ENCODE assay signal across 9 cellular contexts in genomic region chr12:64695550-64695949, GRCh38.
DNase-seq lines count a peak whose midpoint lies in the region; ATAC-seq and TF ChIP-seq lines count a peak whose summit lies in the region.
"Had no signal": no experiment of that assay in that cellular context is flagged by ENCODE, and none has a peak within 500 bp of the region (broad histone marks: within the 10 kb centered on the region; RNA-seq: fewer than 3 reads in every experiment).

No MANE protein-coding gene starts in this region.

- H4K8ac ChIP-seq in IMR-90 (ENCODE audit: low read depth in 2 of 2, low read length in 2 of 2), result no peak overlapping the region

- H2AK5ac ChIP-seq in IMR-90 (ENCODE audit: low read depth, low read length), result no peak overlapping the region; the same call in 1 of the 2 replicates

- POLR2A ChIA-PET in IMR-90 (lab: Charles Lee; ENCODE audit: unreplicated experiment), result interaction anchor here (0.7 kb wide), 1 partner anchor 85 kb away, joined by 5 read pairs; no protein-coding TSS in a partner anchor

- H2AFZ ChIP-seq in IMR-90 (replicated peaks; ENCODE audit: low read length, poor library complexity), result no peak overlapping the region
- H2AFZ ChIP-seq: parathyroid adenoma had no signal

- no peak overlapping the region for H2BK120ac ChIP-seq in IMR-90 (ENCODE audit: low read depth, low read length)

- in situ Hi-C loops in IMR-90 (cut with MboI; ENCODE audit: low sequenced_read_pairs), result no loop called here

- H3K27me3 Mint-ChIP-seq in CD4-positive, CD25-positive, alpha-beta regulatory T cell, result no peaks in the 10 kb centered on the region

- H3K4me3 ChIP-seq in CD4-positive, CD25-positive, alpha-beta regulatory T cell (ENCODE audit: low read depth, low read length), result no peak overlapping the region
- no peak overlapping the region for H3K4me3 ChIP-seq in IMR-90 (ENCODE audit: insufficient read depth, low read depth, low read length)
- no peak overlapping the region for H3K4me3 ChIP-seq in effector memory CD4-positive, alpha-beta T cell (ENCODE audit: insufficient read depth, low read depth, low read length, poor library complexity, severe bottlenecking)
- no peak overlapping the region for H3K4me3 ChIP-seq in rectal smooth muscle tissue (ENCODE audit: low read length)

- no peak overlapping the region for H2BK5ac ChIP-seq in IMR-90 (ENCODE audit: low read depth, low read length, poor library complexity, severe bottlenecking)

- no peak overlapping the region for H3K4me2 ChIP-seq in IMR-90 (ENCODE audit: low read depth, low read length)

- CTCF ChIA-PET in IMR-90 (lab: Yijun Ruan, JAX), result interaction anchor here (0.7 to 4.4 kb wide), 2 partner anchors 147 to 151 kb away, joined by 4 to 27 read pairs; no protein-coding TSS in a partner anchor

- H3K4ac ChIP-seq in IMR-90 (ENCODE audit: low read depth, low read length), result no peak overlapping the region

- no peak for ATAC-seq in CD4-positive, CD25-positive, alpha-beta regulatory T cell (ENCODE audit: low read depth in 2 of 2)
- ATAC-seq in IMR-90 (ENCODE audit: low read depth) (no peak), GM21786 (IDR thresholded peaks at IDR 0.05; ENCODE audit: unreplicated experiment) (no peak)

- no peak overlapping the region for H2BK20ac ChIP-seq in IMR-90 (ENCODE audit: low read depth, low read length)

- WGBS in IMR-90 (ENCODE audit: extremely low coverage in 2 of 2, insufficient read length in 1 of 2), 2 experiments, result no CpG with 5 or more reads among the region's 5 CpGs

- intact Hi-C loops in IMR-90 (cut with micrococcal nuclease), result no loop called here

- TSS peak; percentile 81 for BruUV-seq in IMR-90 (replicated peaks; lab: Mats Ljungman, UMichigan)

- H3K27ac Mint-ChIP-seq in CD4-positive, CD25-positive, alpha-beta regulatory T cell, result peak overlapping the region; percentile 76 to 99 (median 81)

- peaks cover 72% of the 10 kb centered on the region for H3K4me1 ChIP-seq in CD4-positive, CD25-positive, alpha-beta regulatory T cell (ENCODE audit: control insufficient read depth, insufficient read depth, low read length, poor library complexity, severe bottlenecking)
- H3K4me1 ChIP-seq in IMR-90 (ENCODE audit: control insufficient read depth, insufficient read depth, low read length), result peaks cover 4% of the 10 kb centered on the region
- peaks cover 49% of the 10 kb centered on the region for H3K4me1 ChIP-seq in effector memory CD4-positive, alpha-beta T cell (ENCODE audit: control insufficient read depth, insufficient read depth, low read length, poor library complexity, severe bottlenecking)
- peaks cover 28% of the 10 kb centered on the region for H3K4me1 ChIP-seq in rectal smooth muscle tissue (ENCODE audit: control insufficient read depth, insufficient read depth, low read length)
- H3K4me1 ChIP-seq: parathyroid adenoma had no signal

- H4K20me1 ChIP-seq in IMR-90 (ENCODE audit: insufficient read depth, low read length), result peaks cover 11% of the 10 kb centered on the region

- peaks cover 46% of the 10 kb centered on the region for H3K36me3 Mint-ChIP-seq in CD4-positive, CD25-positive, alpha-beta regulatory T cell

- H3K9me3 ChIP-seq in CD4-positive, CD25-positive, alpha-beta regulatory T cell (ENCODE audit: control insufficient read depth in 2 of 2, low read length in 2 of 2), result no peaks in the 10 kb centered on the region
- H3K9me3 ChIP-seq in IMR-90 (ENCODE audit: control insufficient read depth, insufficient read depth, low read length), result no peaks in the 10 kb centered on the region
- H3K9me3 ChIP-seq in effector memory CD4-positive, alpha-beta T cell (ENCODE audit: control insufficient read depth, low read length), result no peaks in the 10 kb centered on the region

- H3K9ac ChIP-seq in IMR-90 (ENCODE audit: low read depth, low read length) (no peak overlapping the region), rectal smooth muscle tissue (ENCODE audit: low read length) (no peak overlapping the region)
- H3K9ac ChIP-seq: parathyroid adenoma had no signal

- H2AK9ac ChIP-seq in IMR-90 (replicated peaks; ENCODE audit: low read depth, low read length, poor library complexity), result no peak overlapping the region

- TF ChIP-seq CTCF in IMR-90 (conservative IDR thresholded peaks at IDR 0.05; ENCODE audit: low read depth, low read length), result no peak

- H2BK15ac ChIP-seq in IMR-90 (ENCODE audit: low read depth, low read length), result no peak overlapping the region

- no peak for TF ChIP-seq POLR2A in IMR-90 (IDR thresholded peaks at IDR 0.05; ENCODE audit: low read depth, low read length)

- H3K18ac ChIP-seq in IMR-90 (ENCODE audit: low read depth, low read length), result no peak overlapping the region

- peaks cover 45 to 75% (median 57%) of the 10 kb centered on the region in 4 donors for H3K4me1 Mint-ChIP-seq in CD4-positive, CD25-positive, alpha-beta regulatory T cell

- no peak overlapping the region for H4K5ac ChIP-seq in IMR-90 (ENCODE audit: low read depth, low read length)

- DNase-seq in CD4-positive, CD25-positive, alpha-beta regulatory T cell, result no peak
- DNase-seq in IMR-90, result no peak
- DNase-seq in effector memory CD4-positive, alpha-beta T cell, result no peak
- no peak for DNase-seq in glomerular visceral epithelial cell (ENCODE audit: extremely low spot score)
- DNase-seq in cerebellar cortex (ENCODE audit: low spot score), result no peak
- DNase-seq: substantia nigra had no signal

- no peak overlapping the region for H3K56ac ChIP-seq in IMR-90 (ENCODE audit: extremely low read depth, insufficient read depth, low read length)

- no peaks in the 10 kb centered on the region for H3K9me3 Mint-ChIP-seq in CD4-positive, CD25-positive, alpha-beta regulatory T cell

- no peaks in the 10 kb centered on the region for H3K27me3 ChIP-seq in CD4-positive, CD25-positive, alpha-beta regulatory T cell (ENCODE audit: control insufficient read depth, insufficient read depth, low read length)
- no peaks in the 10 kb centered on the region for H3K27me3 ChIP-seq in IMR-90 (ENCODE audit: control insufficient read depth, insufficient read depth, low read length)
- H3K27me3 ChIP-seq in effector memory CD4-positive, alpha-beta T cell (replicated peaks; ENCODE audit: control insufficient read depth, insufficient read depth, low read length, poor library complexity, severe bottlenecking), result no peaks in the 10 kb centered on the region
- no peaks in the 10 kb centered on the region for H3K27me3 ChIP-seq in rectal smooth muscle tissue (ENCODE audit: control insufficient read depth, insufficient read depth, low read length)

- TF ChIP-seq RAD21 in IMR-90 (IDR thresholded peaks at IDR 0.05; ENCODE audit: low read length), result no peak

- dilution Hi-C loops in IMR-90 (cut with HindIII; ENCODE audit: low sequenced_read_pairs, unreplicated experiment), result no loop called here

- H3K79me1 ChIP-seq in IMR-90 (ENCODE audit: low read depth in 1 of 2, low read length in 2 of 2), result peaks cover 8 to 42% of the 10 kb centered on the region in 2 experiments

- no peak overlapping the region for H3K14ac ChIP-seq in IMR-90 (replicated peaks; ENCODE audit: low read depth, low read length)

- H3K36me3 ChIP-seq in CD4-positive, CD25-positive, alpha-beta regulatory T cell (ENCODE audit: control insufficient read depth, insufficient read depth, low read length), result peaks cover 72% of the 10 kb centered on the region
- H3K36me3 ChIP-seq in IMR-90 (ENCODE audit: control insufficient read depth, insufficient read depth, low read length) (peaks cover 13% of the 10 kb centered on the region), rectal smooth muscle tissue (ENCODE audit: control insufficient read depth, insufficient read depth, low read length) (no peaks in the 10 kb centered on the region)
- peaks cover 32% of the 10 kb centered on the region for H3K36me3 ChIP-seq in effector memory CD4-positive, alpha-beta T cell (ENCODE audit: control insufficient read depth, insufficient read depth, low read length)

- no peak overlapping the region for H4K91ac ChIP-seq in IMR-90 (ENCODE audit: insufficient read depth, low read depth, low read length)

- no peak overlapping the region for H3K27ac ChIP-seq in CD4-positive, CD25-positive, alpha-beta regulatory T cell (ENCODE audit: insufficient read depth, low read length, poor library complexity, severe bottlenecking)
- H3K27ac ChIP-seq in IMR-90 (ENCODE audit: insufficient read depth, low read length) (no peak overlapping the region), rectal smooth muscle tissue (ENCODE audit: low read depth, low read length) (peak overlapping the region; percentile 28)
- peak overlapping the region; percentile 17 for H3K27ac ChIP-seq in effector memory CD4-positive, alpha-beta T cell (ENCODE audit: insufficient read depth, low read length, poor library complexity, severe bottlenecking)
- H3K27ac ChIP-seq: parathyroid adenoma had no signal

- no peak overlapping the region for H3K23ac ChIP-seq in IMR-90 (ENCODE audit: low read depth, low read length)

- no peak overlapping the region for H3K4me3 Mint-ChIP-seq in CD4-positive, CD25-positive, alpha-beta regulatory T cell

- peaks cover 6% of the 10 kb centered on the region; the same call in 1 of the 2 replicates for H3K9me1 ChIP-seq in IMR-90 (ENCODE audit: insufficient read depth, low read length)

TF ChIP-seq in IMR-90, 13 proteins besides CTCF, POLR2A, EP300 and RAD21 (continues in another document):
- no peak for TF ChIP-seq RCOR1 (IDR thresholded peaks at IDR 0.05; ENCODE audit: insufficient replicate concordance, low read length)
- no peak for TF ChIP-seq CEBPB (IDR thresholded peaks at IDR 0.05; ENCODE audit: low read depth, low read length)
- TF ChIP-seq BHLHE40 (IDR thresholded peaks at IDR 0.05; ENCODE audit: low read depth, low read length), result no peak
- TF ChIP-seq NFE2L2 (IDR thresholded peaks at IDR 0.05; ENCODE audit: low read depth, low read length), result no peak
- no peak for TF ChIP-seq RFX5 (IDR thresholded peaks at IDR 0.05; ENCODE audit: low read depth, low read length)
- no peak for TF ChIP-seq FOS (IDR thresholded peaks at IDR 0.05; ENCODE audit: low read depth, low read length)
- no peak for TF ChIP-seq ELK1 (IDR thresholded peaks at IDR 0.05; ENCODE audit: borderline replicate concordance, low read depth, low read length)

Comparison
In these comparisons a context has a peak if more than half of its experiments do, and no peak if none do; other contexts are left out.
1. H3K27ac ChIP-seq: peak in effector memory CD4-positive, alpha-beta T cell (single experiment) and rectal smooth muscle tissue (single experiment); none in CD4-positive, CD25-positive, alpha-beta regulatory T cell (single experiment) and IMR-90 (single experiment).